ENCODE assay signal across 8 cellular contexts in the genomic region with DNA sequence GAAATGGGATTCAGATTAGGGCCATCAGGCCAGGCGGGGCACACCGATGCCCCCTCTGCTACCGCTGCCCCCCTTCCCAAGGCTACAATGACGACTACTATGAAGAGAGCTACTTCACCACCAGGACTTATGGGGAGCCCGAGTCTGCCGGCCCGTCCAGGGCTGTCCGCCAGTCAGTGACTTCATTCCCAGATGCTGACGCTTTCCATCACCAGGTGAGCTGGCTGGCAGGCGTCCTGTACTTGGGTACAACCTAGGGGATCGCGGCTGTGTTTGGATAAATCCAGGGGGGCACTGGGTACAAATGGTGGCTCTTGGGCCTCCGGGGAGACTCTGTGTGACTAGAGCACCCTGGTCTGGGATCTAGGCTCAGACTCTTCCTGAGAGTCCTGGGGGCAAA. TPM values are rescaled to one million over a fixed set of nuclear protein-coding genes. Genes with fewer than 3 reads are reported as not detected.
DNase-seq lines count a peak whose midpoint lies in the region; ATAC-seq and TF ChIP-seq lines count a peak whose summit lies in the region.

No MANE protein-coding gene starts in this region.

- H3K27me3 ChIP-seq in H7 (ENCODE audit: control insufficient read depth, insufficient read depth, low read length): no peaks in the 10 kb centered on the region

- peak overlapping the region; percentile 83 for H3K27ac Mint-ChIP-seq in activated B cell treated with CpG ODN at 0.5 μM for 24 hours

- H3K4me3 ChIP-seq in H7 (ENCODE audit: insufficient read depth, low read depth, low read length) (peak overlapping the region; percentile 79), skin epidermis (peak overlapping the region; percentile 56 to 84 (median 68))

- CTCF ChIA-PET in activated B cell treated with CpG ODN at 0.5 μM for 24 hours (lab: Charles Lee): no interaction called here

- no peaks in the 10 kb centered on the region for H3K9me3 Mint-ChIP-seq in activated B cell treated with CpG ODN at 0.5 μM for 24 hours

- intact Hi-C loops in activated B cell treated with CpG ODN at 0.5 μM for 24 hours (cut with micrococcal nuclease) (no loop called here), left ventricle myocardium superior (cut with micrococcal nuclease) (no loop called here)

- no peak for DNase-seq in H7
- DNase-seq in activated B cell treated with CpG ODN at 0.5 μM for 24 hours: no peak
- DNase-seq in left ventricle myocardium superior: peak; percentile 29
- no peak for DNase-seq in NCI-H1930 (lab: John Stamatoyannopoulos, UW)
- no peak for DNase-seq in NCI-H2029 (lab: John Stamatoyannopoulos, UW)

- no peaks in the 10 kb centered on the region for H3K27me3 Mint-ChIP-seq in activated B cell treated with CpG ODN at 0.5 μM for 24 hours

- peaks cover 15% of the 10 kb centered on the region for H3K36me3 Mint-ChIP-seq in activated B cell treated with CpG ODN at 0.5 μM for 24 hours (ENCODE audit: low read depth)

- no peak for TF ChIP-seq CTCF in activated B cell treated with CpG ODN at 0.5 μM for 24 hours (IDR thresholded peaks at IDR 0.05)

- no peak for ATAC-seq in activated B cell treated with CpG ODN at 0.5 μM for 24 hours (ENCODE audit: low read depth)
- ATAC-seq in left ventricle myocardium superior: no peak
- ATAC-seq in GM21515 (IDR thresholded peaks at IDR 0.05; ENCODE audit: unreplicated experiment): no peak
- no peak for ATAC-seq in GM21576 (IDR thresholded peaks at IDR 0.05; ENCODE audit: unreplicated experiment)

- peak overlapping the region in 20 of 21 experiments; percentile 93 to 100 (median 97) for H3K27ac ChIP-seq in skin epidermis

- H3K36me3 ChIP-seq in H7 (replicated peaks; ENCODE audit: control insufficient read depth, insufficient read depth, low read length): 0 out of 2 replicates have a peak, but pooled peaks cover 3% of the 10 kb centered on the region

- H3K4me3 Mint-ChIP-seq in activated B cell treated with CpG ODN at 0.5 μM for 24 hours: peak overlapping the region; percentile 83

- POLR2A ChIA-PET in activated B cell treated with CpG ODN at 0.5 μM for 24 hours (lab: Charles Lee): interaction anchor here (1.9 to 4.9 kb wide), 2 partner anchors 10 to 17 kb away, joined by 20 to 50 read pairs; partner anchors contain the start of gene RPL10

- H3K4me1 Mint-ChIP-seq in activated B cell treated with CpG ODN at 0.5 μM for 24 hours: peaks cover 20% of the 10 kb centered on the region

RNA-seq across cellular contexts. Expression of gene EMD, which starts 1.1 kb away (rescaled TPM):
- 56.2 and 57.1 TPM in 2 replicates for total RNA-seq in H7 (2014; rRNA removed; shearing (Covaris generic))
- total RNA-seq in activated B cell treated with CpG ODN at 0.5 μM for 24 hours (68.4 and 70.2 TPM in 2 replicates), left ventricle myocardium superior (51.3 TPM)

RNA-seq across cellular contexts. Expression of gene FLNA, which starts 5.7 kb away (rescaled TPM):
- total RNA-seq in H7 (2014; rRNA removed; shearing (Covaris generic)): 799 and 827 TPM in 2 replicates
- total RNA-seq in activated B cell treated with CpG ODN at 0.5 μM for 24 hours (605 and 679 TPM in 2 replicates), left ventricle myocardium superior (228 TPM)

RNA-seq across cellular contexts. Expression of gene RPL10, which starts 18.0 kb away (rescaled TPM):
- 4,112 and 4,296 TPM in 2 replicates for total RNA-seq in H7 (2014; rRNA removed; shearing (Covaris generic))
- 5,113 and 5,534 TPM in 2 replicates for total RNA-seq in activated B cell treated with CpG ODN at 0.5 μM for 24 hours
- total RNA-seq in left ventricle myocardium superior: 1,898 TPM

RNA-seq across cellular contexts. Expression of gene DNASE1L1, which starts 28.9 kb away (rescaled TPM):
- 24.8 and 26.6 TPM in 2 replicates for total RNA-seq in H7 (2014; rRNA removed; shearing (Covaris generic))
- total RNA-seq in activated B cell treated with CpG ODN at 0.5 μM for 24 hours (15.3 and 15.8 TPM in 2 replicates), left ventricle myocardium superior (58.7 TPM)

RNA-seq across cellular contexts. Expression of gene TAFAZZIN, which starts 31.2 kb away (rescaled TPM):
- 38.6 and 71.3 TPM in 2 replicates for total RNA-seq in H7 (2014; rRNA removed; shearing (Covaris generic))
- total RNA-seq in activated B cell treated with CpG ODN at 0.5 μM for 24 hours (50.5 and 66.1 TPM in 2 replicates), left ventricle myocardium superior (38.0 TPM)
